In the genomic region with DNA sequence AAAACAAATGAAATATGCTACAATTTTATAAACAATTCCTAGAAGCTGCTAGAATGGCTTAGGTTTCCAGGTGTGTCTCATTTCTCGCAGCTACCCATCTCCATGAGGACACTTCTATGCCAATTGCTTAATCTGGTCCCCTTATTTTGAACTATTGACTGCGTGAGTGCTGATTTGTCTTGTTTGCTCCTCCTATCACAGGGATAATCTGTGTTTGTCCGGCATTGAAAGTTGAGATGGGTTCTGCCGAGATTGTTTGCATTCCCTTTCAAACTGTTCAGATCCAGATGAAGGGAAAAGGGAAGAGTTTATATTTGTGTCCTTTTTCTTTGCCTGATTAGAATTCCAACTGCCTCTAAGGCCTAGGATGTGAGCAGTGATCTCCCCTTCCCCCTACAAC, we compare ENCODE assay signal across 26 cellular contexts.
"Had no signal": no experiment of that assay in that cellular context is flagged by ENCODE, and none has a peak within 500 bp of the region (broad histone marks: within the 10 kb centered on the region; RNA-seq: fewer than 3 reads in every experiment).

No MANE protein-coding gene starts in this region.

- H3K27ac ChIP-seq: coronary artery, esophagus muscularis mucosa, foreskin keratinocyte, gastroesophageal sphincter, heart right ventricle, left ventricle myocardium inferior, lower lobe of right lung, psoas muscle, skin epidermis, spleen, testis, tibial artery had no signal

- H3K27ac Mint-ChIP-seq: nephron progenitor cell; stimulated activated memory B cell treated with anti-CD40 and anti-IgM and Interleukin-4, amounts not matched to agents 10 μg/mL and 1 μg/mL and 100 μg/mL, for 72 hours; type B pancreatic cell had no signal

- H3K4me3 Mint-ChIP-seq: naive thymus-derived CD8-positive, alpha-beta T cell; nephron progenitor cell; stimulated activated memory B cell treated with anti-CD40 and anti-IgM and Interleukin-4, amounts not matched to agents 10 μg/mL and 1 μg/mL and 100 μg/mL, for 72 hours; type B pancreatic cell had no signal

- H3K9me3 Mint-ChIP-seq: naive thymus-derived CD8-positive, alpha-beta T cell; nephron progenitor cell; stimulated activated memory B cell treated with anti-CD40 and anti-IgM and Interleukin-4, amounts not matched to agents 10 μg/mL and 1 μg/mL and 100 μg/mL, for 72 hours; type B pancreatic cell had no signal

- ATAC-seq: gastroesophageal sphincter; heart right ventricle; left cardiac atrium; lower lobe of right lung; naive thymus-derived CD8-positive, alpha-beta T cell; psoas muscle; right cardiac atrium; stimulated activated memory B cell treated with anti-CD40 and anti-IgM and Interleukin-4, amounts not matched to agents 10 μg/mL and 1 μg/mL and 100 μg/mL, for 72 hours; stimulated activated naive CD8-positive, alpha-beta T cell treated with anti-CD3 and anti-CD28 coated beads, Interleukin-15, Interleukin-2, amounts not matched to agents 100 U/mL and 50 U/mL, for 24 hours had no signal

- H3K9me3 ChIP-seq: esophagus muscularis mucosa, gastroesophageal sphincter, heart right ventricle, left ventricle myocardium inferior, lower lobe of right lung, psoas muscle, spleen, testis, tibial artery had no signal

- H3K36me3 Mint-ChIP-seq: type B pancreatic cell had no signal

- H3K27me3 ChIP-seq: esophagus muscularis mucosa, foreskin keratinocyte, gastroesophageal sphincter, heart right ventricle, spleen, testis, tibial artery had no signal

- DNase-seq: dermis blood vessel endothelial cell; effector memory CD4-positive, alpha-beta T cell; foreskin keratinocyte; heart right ventricle; hippocampal formation; left cardiac atrium; left ventricle myocardium inferior; lower lobe of right lung; nephron progenitor cell; nucleus accumbens; posterior cingulate gyrus; psoas muscle; right cardiac atrium; spleen; stimulated activated CD4-positive, alpha-beta T cell treated with anti-CD3 and anti-CD28 coated beads, Interleukin-4, amount 100 ng/mL, for 4 hours; stimulated activated naive CD8-positive, alpha-beta T cell treated with anti-CD3 and anti-CD28 coated beads, Interleukin-15, Interleukin-2, amounts not matched to agents 100 U/mL and 50 U/mL, for 24 hours; substantia nigra; testis; tibial artery had no signal

- H3K27me3 Mint-ChIP-seq: naive thymus-derived CD8-positive, alpha-beta T cell; stimulated activated memory B cell treated with anti-CD40 and anti-IgM and Interleukin-4, amounts not matched to agents 10 μg/mL and 1 μg/mL and 100 μg/mL, for 72 hours; type B pancreatic cell had no signal

- H3K4me3 ChIP-seq: coronary artery, esophagus muscularis mucosa, gastroesophageal sphincter, heart right ventricle, left ventricle myocardium inferior, lower lobe of right lung, psoas muscle, skin epidermis, spleen, testis, tibial artery had no signal

- H3K4me1 ChIP-seq: foreskin keratinocyte, gastroesophageal sphincter, heart right ventricle, left ventricle myocardium inferior, lower lobe of right lung, psoas muscle, spleen, testis, tibial artery had no signal
